ENCODE assay signal across 8 cellular contexts in genomic region chr1:17439250-17440073, GRCh38. TPM values are rescaled to one million over a fixed set of nuclear protein-coding genes. Genes with fewer than 3 reads are reported as not detected.
A peak's percentile ranks its signal among the peaks of the same experiment; 100 is the strongest.
DNase-seq lines count a peak whose midpoint lies in the region; ATAC-seq and TF ChIP-seq lines count a peak whose summit lies in the region.

TSS of gene RCC2 (minus strand) at chr1:17439677. CDS start at chr1:17438514, 1,163 bp downstream.

- TF ChIP-seq POLR2A in right lobe of liver (IDR thresholded peaks at IDR 0.05) = peak; percentile 49

- H3K4me1 ChIP-seq in right lobe of liver = peaks cover 0 to 16% (median 4%) of the 10 kb centered on the region in 4 donors

- DNase-seq in NCI-H1694 treated with DMSO at 0.1 percent for 48 hours (lab: John Stamatoyannopoulos, UW) (peak; percentile 57), NCI-H1694 (lab: John Stamatoyannopoulos, UW) (no peak), NCI-H510A treated with DMSO at 0.1 percent for 48 hours (lab: John Stamatoyannopoulos, UW) (peak; percentile 72), dorsolateral prefrontal cortex (peak; percentile 36 to 82 (median 57)), right lobe of liver (peak; percentile 67 to 72 (median 71))
- peak; percentile 67 for DNase-seq in activated CD4-positive, alpha-beta T cell treated with anti-CD3 and anti-CD28 coated beads, Interleukin-2, amount 50 U/mL, for 1 hour
- DNase-seq in stimulated activated CD4-positive, alpha-beta T cell treated with anti-CD3 and anti-CD28 coated beads, Interleukin-4, amount 100 ng/mL, for 24 hours = peak; percentile 73

- H3K4me3 ChIP-seq in dorsolateral prefrontal cortex (peak within 1 kb of the TSS; percentile 61 to 87 (median 75)), right lobe of liver (peak within 1 kb of the TSS; percentile 71 to 77 (median 72))

- H3K27me3 ChIP-seq in dorsolateral prefrontal cortex (no peaks in the 10 kb centered on the region), right lobe of liver (no peaks in the 10 kb centered on the region)

- peak; percentile 48 for ATAC-seq in HG03175 (IDR thresholded peaks at IDR 0.05; ENCODE audit: unreplicated experiment)
- ATAC-seq in right lobe of liver = peak; percentile 62 to 79 (median 72)

- H3K9me3 ChIP-seq in right lobe of liver = no peaks in the 10 kb centered on the region

- H3K27ac ChIP-seq in dorsolateral prefrontal cortex (peak within 1 kb of the TSS; percentile 6 to 95 (median 84)), right lobe of liver (peak within 1 kb of the TSS; percentile 62 to 80 (median 73))

- H3K36me3 ChIP-seq in right lobe of liver = no peaks in the 10 kb centered on the region

- under 1% methylated on average over 30 of the region's 75 CpGs for WGBS in right lobe of liver (ENCODE audit: insufficient coverage, low coverage, low lambda C conversion rate, missing lambda C conversion rate)

- intact Hi-C loops in dorsolateral prefrontal cortex (cut with DNase I) = loop anchor here in 1 of 2 donors (10.0 kb wide), 3 partner anchors 195 to 385 kb away; partner anchors contain the start of genes PADI3 and SDHB
- intact Hi-C loops in right lobe of liver (cut with DNase I) = no loop called here

- peak in 11 of 56 donors; percentile 3 to 27 (median 12) for TF ChIP-seq CTCF in dorsolateral prefrontal cortex (IDR thresholded peaks at IDR 0.05 in 54 of 56, conservative IDR thresholded peaks at IDR 0.05 in 2 of 56; ENCODE audit: low read depth in 1 of 56, partially characterized antibody in 56 of 56)
- TF ChIP-seq CTCF in right lobe of liver (IDR thresholded peaks at IDR 0.05) = peak in 2 of 4 donors; percentile 17 to 51

RNA-seq across cellular contexts. Expression of gene RCC2, which starts in this region (rescaled TPM):
- total RNA-seq in dorsolateral prefrontal cortex (10 to 100 TPM; 22.3 to 50.7 (median 35.3) TPM), right lobe of liver (10 to 100 TPM in 4 of 6 experiments, 1 to 10 TPM in 2; 7.7 to 15.6 (median 11.6) TPM)
